Comparison of ENCODE assay signal across 9 cellular contexts in the genomic region with DNA sequence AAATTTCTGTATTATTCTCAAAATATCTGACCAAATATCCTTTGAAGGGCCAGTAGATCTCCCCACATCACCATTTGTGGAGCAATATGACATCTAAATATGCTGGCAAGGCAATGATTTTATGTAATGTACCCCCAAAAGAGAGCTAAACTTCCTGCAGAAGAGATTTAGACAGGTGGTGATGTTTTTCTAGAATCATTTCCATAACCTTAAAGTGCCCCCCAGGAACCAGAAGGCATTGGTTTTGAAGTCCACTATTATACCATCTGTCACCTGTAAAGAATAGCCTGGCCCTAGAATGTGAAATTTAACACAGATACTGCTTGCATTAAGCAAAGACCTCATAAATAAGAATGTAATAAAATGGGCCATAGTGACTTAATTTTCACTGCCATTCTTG.
"Had no signal": no experiment of that assay in that cellular context is flagged by ENCODE, and none has a peak within 500 bp of the region (broad histone marks: within the 10 kb centered on the region; RNA-seq: fewer than 3 reads in every experiment).

No MANE protein-coding gene starts in this region.

- H3K4me3 ChIP-seq: GM23248, HAP-1 had no signal

- H3K27ac ChIP-seq: GM23248, HL-60 had no signal

- H3K4me1 ChIP-seq: HAP-1 had no signal

- DNase-seq: GM23248, GOT3, H7, HFFc6, KBM-7 had no signal

- H3K36me3 ChIP-seq: HAP-1 had no signal

- H3K9me3 ChIP-seq: HAP-1 had no signal

- ATAC-seq: HCT116, HepG2 had no signal
